ENCODE assay signal across 11 cellular contexts in genomic region chr14:68546839-68547238, GRCh38.
A peak's percentile ranks its signal among the peaks of the same experiment; 100 is the strongest.
DNase-seq lines count a peak whose midpoint lies in the region; ATAC-seq, FAIRE-seq and TF ChIP-seq lines count a peak whose summit lies in the region.
"Had no signal": no experiment of that assay in that cellular context is flagged by ENCODE, and none has a peak within 500 bp of the region (broad histone marks: within the 10 kb centered on the region; RNA-seq: fewer than 3 reads in every experiment).

No MANE protein-coding gene starts in this region.

- no peak for TF ChIP-seq CTCF in astrocyte (IDR thresholded peaks at IDR 0.05; ENCODE audit: insufficient read depth, low read depth, low read length)

- ATAC-seq in left ventricle myocardium superior (peak; percentile 8), HG03460 (IDR thresholded peaks at IDR 0.05; ENCODE audit: unreplicated experiment) (no peak), HG02840 (IDR thresholded peaks at IDR 0.05; ENCODE audit: low FRiP score, unreplicated experiment) (no peak)

- H3K4me1 Mint-ChIP-seq in astrocyte (ENCODE audit: low read depth, unreplicated experiment), result peaks cover 39% of the 10 kb centered on the region
- H3K4me1 Mint-ChIP-seq in activated T-cell treated with anti-CD3 and anti-CD28 coated beads, Interleukin-2, amount 50 U/mL, for 24 hours (ENCODE audit: low read depth), result peaks cover 6% of the 10 kb centered on the region

- peak overlapping the region; percentile 25 for H2AFZ ChIP-seq in astrocyte (ENCODE audit: low read depth, low read length)

- DNase-seq in ELR (ENCODE audit: low read depth), result peak; percentile 91
- DNase-seq in astrocyte (ENCODE audit: low read depth), result peak; percentile 87
- no peak for DNase-seq in left ventricle myocardium superior
- DNase-seq in activated T-cell treated with anti-CD3 and anti-CD28 coated beads, Interleukin-2, amount 50 U/mL, for 24 hours, result no peak
- DNase-seq in posterior vena cava (ENCODE audit: low spot score), result no peak
- DNase-seq: DMS79, NCI-H1105 had no signal

- H3K36me3 Mint-ChIP-seq in astrocyte (ENCODE audit: low read depth, unreplicated experiment), result no peaks in the 10 kb centered on the region
- H3K36me3 Mint-ChIP-seq in activated T-cell treated with anti-CD3 and anti-CD28 coated beads, Interleukin-2, amount 50 U/mL, for 24 hours (ENCODE audit: low read depth), result no peaks in the 10 kb centered on the region

- H3K27ac ChIP-seq in astrocyte (ENCODE audit: low read depth, low read length), result peak overlapping the region; percentile 98
- peak overlapping the region in 19 of 21 experiments; percentile 39 to 97 (median 91) for H3K27ac ChIP-seq in skin epidermis

- H3K27ac Mint-ChIP-seq in astrocyte (ENCODE audit: unreplicated experiment), result peak overlapping the region; percentile 58
- H3K27ac Mint-ChIP-seq in activated T-cell treated with anti-CD3 and anti-CD28 coated beads, Interleukin-2, amount 50 U/mL, for 24 hours, result no peak overlapping the region
- H3K27ac Mint-ChIP-seq: activated T-helper 2 cell treated with anti-CD3 and anti-CD28 coated beads, Interferon-gamma antibody, Interleukin-2, Interleukin-4, amounts not matched to agents 10 μg/mL and 5 μg/mL and 100 μg/mL, durations not matched to agents 14 hours and 24 hours and 36 hours had no signal

- peak overlapping the region; percentile 78 for H3K4me2 ChIP-seq in astrocyte (ENCODE audit: low read length)

- H3K9ac ChIP-seq in astrocyte (ENCODE audit: low read length), result peak overlapping the region; percentile 82

- intact Hi-C loops in left ventricle myocardium superior (cut with micrococcal nuclease), result no loop called here
- intact Hi-C loops in posterior vena cava (cut with DNase I), result loop anchor here (5.0 to 10.0 kb wide), 3 partner anchors 118 to 248 kb away; partner anchors contain the start of gene ZFP36L1 (in 2 of the 2)

- no peaks in the 10 kb centered on the region for H3K79me2 ChIP-seq in astrocyte (ENCODE audit: insufficient read depth, low read length)

- peak overlapping the region; percentile 7 for H3K4me3 ChIP-seq in astrocyte (ENCODE audit: insufficient read depth, low read depth, low read length)
- H3K4me3 ChIP-seq in skin epidermis, result no peak overlapping the region

- no peaks in the 10 kb centered on the region for H3K36me3 ChIP-seq in astrocyte (ENCODE audit: insufficient read depth, low read length)

- no peaks in the 10 kb centered on the region for H3K9me3 ChIP-seq in astrocyte (ENCODE audit: insufficient read depth, low read depth, low read length)

- H3K4me3 Mint-ChIP-seq in astrocyte (ENCODE audit: unreplicated experiment), result no peak overlapping the region
- no peak overlapping the region for H3K4me3 Mint-ChIP-seq in activated T-cell treated with anti-CD3 and anti-CD28 coated beads, Interleukin-2, amount 50 U/mL, for 24 hours

- H3K27me3 ChIP-seq in astrocyte (ENCODE audit: insufficient read depth, low read length), result no peaks in the 10 kb centered on the region

- no peaks in the 10 kb centered on the region for H4K20me1 ChIP-seq in astrocyte (ENCODE audit: insufficient read depth, low read length)

- H3K27me3 Mint-ChIP-seq in astrocyte (ENCODE audit: low read depth, unreplicated experiment), result no peaks in the 10 kb centered on the region
- no peaks in the 10 kb centered on the region for H3K27me3 Mint-ChIP-seq in activated T-cell treated with anti-CD3 and anti-CD28 coated beads, Interleukin-2, amount 50 U/mL, for 24 hours

- no peaks in the 10 kb centered on the region for H3K9me3 Mint-ChIP-seq in astrocyte (ENCODE audit: unreplicated experiment)
- H3K9me3 Mint-ChIP-seq in activated T-cell treated with anti-CD3 and anti-CD28 coated beads, Interleukin-2, amount 50 U/mL, for 24 hours, result no peaks in the 10 kb centered on the region
- H3K9me3 Mint-ChIP-seq: activated T-helper 2 cell treated with anti-CD3 and anti-CD28 coated beads, Interferon-gamma antibody, Interleukin-2, Interleukin-4, amounts not matched to agents 10 μg/mL and 5 μg/mL and 100 μg/mL, durations not matched to agents 14 hours and 24 hours and 36 hours had no signal

- peak; percentile 37 for FAIRE-seq in astrocyte (lab: Jason Lieb, UNC)

- H3K4me1 ChIP-seq in astrocyte (ENCODE audit: insufficient read depth, low read length), result peaks cover 52% of the 10 kb centered on the region

Comparison
In these comparisons a context has a peak if more than half of its experiments do, and no peak if none do; other contexts are left out.
1. DNase-seq: peak in ELR (single experiment) and astrocyte (single experiment); none in left ventricle myocardium superior (single experiment), activated T-cell treated with anti-CD3 and anti-CD28 coated beads, Interleukin-2, amount 50 U/mL, for 24 hours (single experiment) and posterior vena cava (single experiment).